24 cellular contexts compared by ENCODE assay signal in the genomic region with DNA sequence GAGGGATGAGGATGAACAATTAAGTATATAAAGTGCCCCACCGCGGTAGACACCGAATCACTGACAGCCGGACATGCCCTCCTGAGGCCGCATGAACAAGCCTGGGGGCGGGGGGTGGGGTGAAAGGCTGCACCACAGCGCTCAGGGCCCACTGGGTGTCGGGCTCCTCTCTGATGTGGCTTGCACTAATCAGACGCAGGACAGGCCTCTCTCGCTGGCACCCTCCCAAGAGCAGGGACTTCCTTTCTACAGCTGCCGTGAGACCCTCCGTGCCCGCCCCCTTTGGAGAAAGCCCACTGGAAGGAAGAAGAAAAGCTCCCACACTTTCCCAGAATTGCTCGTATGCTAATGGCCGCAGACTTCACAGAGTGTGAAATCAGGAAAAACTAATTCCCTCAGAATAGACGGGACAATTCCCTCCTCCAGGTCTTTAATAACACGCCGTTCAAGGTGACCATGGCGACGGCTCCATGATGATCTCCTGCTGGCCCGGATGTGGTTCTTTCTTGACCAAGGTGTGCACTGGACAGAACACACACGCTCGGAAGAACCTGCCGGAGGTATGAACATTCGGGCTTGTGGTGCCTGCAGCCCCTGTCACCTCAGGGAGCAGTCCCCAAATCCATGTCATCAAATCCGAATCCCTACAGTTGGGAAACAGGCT. TPM values are rescaled to one million over a fixed set of nuclear protein-coding genes. Genes with fewer than 3 reads are reported as not detected.
DNase-seq lines count a peak whose midpoint lies in the region; ATAC-seq and TF ChIP-seq lines count a peak whose summit lies in the region.
"Had no signal": no experiment of that assay in that cellular context is flagged by ENCODE, and none has a peak within 500 bp of the region (broad histone marks: within the 10 kb centered on the region; RNA-seq: fewer than 3 reads in every experiment).

No MANE protein-coding gene starts in this region.

- H2AFZ ChIP-seq in neuron (ENCODE audit: low read depth, low read length) = no peak overlapping the region
- H2AFZ ChIP-seq: parathyroid adenoma, PC-9 had no signal

- H3K4me1 ChIP-seq in neuron (ENCODE audit: insufficient read depth, low read length) = peaks cover 57% of the 10 kb centered on the region
- H3K4me1 ChIP-seq: parathyroid adenoma, sigmoid colon had no signal

- no peaks in the 10 kb centered on the region for H3K9me3 ChIP-seq in neuron (ENCODE audit: low read length)
- H3K9me3 ChIP-seq: esophagus squamous epithelium, gastroesophageal sphincter, HAP-1, sigmoid colon had no signal

- no peak overlapping the region for H3K27ac Mint-ChIP-seq in Calu3 (ENCODE audit: unreplicated experiment)
- H3K27ac Mint-ChIP-seq: activated naive CD8-positive, alpha-beta T cell treated with anti-CD3 and anti-CD28 coated beads, Interleukin-2, amount 10 ng/mL, durations not matched to agents 7 days and 5 days; activated T-helper 17 cell treated with anti-CD3 and anti-CD28 coated beads, Interleukin-2, amount 50 U/mL, for 72 hours had no signal

- H3K27me3 Mint-ChIP-seq in Calu3 (ENCODE audit: unreplicated experiment) = peaks cover 72% of the 10 kb centered on the region
- H3K27me3 Mint-ChIP-seq: activated naive CD8-positive, alpha-beta T cell treated with anti-CD3 and anti-CD28 coated beads, Interleukin-2, amount 10 ng/mL, durations not matched to agents 7 days and 5 days; activated T-helper 17 cell treated with anti-CD3 and anti-CD28 coated beads, Interleukin-2, amount 50 U/mL, for 72 hours; CD4-positive, CD25-positive, alpha-beta regulatory T cell had no signal

- peaks cover 3% of the 10 kb centered on the region for H3K36me3 ChIP-seq in neuron (ENCODE audit: insufficient read depth, low read length)
- H3K36me3 ChIP-seq: esophagus squamous epithelium, gastroesophageal sphincter, HAP-1, sigmoid colon, WERI-Rb-1 had no signal

- no TSS peak for BruUV-seq in Calu3 (replicated peaks; lab: Mats Ljungman, UMichigan)

- H3K4me3 Mint-ChIP-seq in Calu3 (ENCODE audit: low read depth, unreplicated experiment) = no peak overlapping the region
- H3K4me3 Mint-ChIP-seq: activated naive CD8-positive, alpha-beta T cell treated with anti-CD3 and anti-CD28 coated beads, Interleukin-2, amount 10 ng/mL, durations not matched to agents 7 days and 5 days; activated T-helper 17 cell treated with anti-CD3 and anti-CD28 coated beads, Interleukin-2, amount 50 U/mL, for 72 hours; CD4-positive, CD25-positive, alpha-beta regulatory T cell had no signal

- peak; percentile 42 for DNase-seq in ELF-1 (ENCODE audit: low read depth, low spot score)
- peak; percentile 79 for DNase-seq in SW480 (ENCODE audit: low spot score)
- peak; percentile 26 to 58 for DNase-seq in erythroblast (lab: John Stamatoyannopoulos, UW)
- no peak for DNase-seq in Calu3
- no peak for DNase-seq in NCI-H526 (lab: John Stamatoyannopoulos, UW)
- DNase-seq: activated CD4-positive, alpha-beta T cell treated with anti-CD3 and anti-CD28 coated beads, Interleukin-2, amount 50 U/mL, for 1 hour; activated naive CD8-positive, alpha-beta T cell treated with anti-CD3 and anti-CD28 coated beads, Interleukin-2, amount 10 ng/mL, durations not matched to agents 7 days and 5 days; CD4-positive, CD25-positive, alpha-beta regulatory T cell; effector memory CD4-positive, alpha-beta T cell; esophagus squamous epithelium; Karpas-422; mammary epithelial cell; NCI-H187; NCI-H2227 treated with DMSO at 0.1 percent for 48 hours; PC-9; SHP77 treated with DMSO at 0.1 percent for 48 hours; sigmoid colon; WERI-Rb-1 had no signal

- H3K36me3 Mint-ChIP-seq in Calu3 (ENCODE audit: insufficient read depth, unreplicated experiment) = no peaks in the 10 kb centered on the region
- H3K36me3 Mint-ChIP-seq: activated naive CD8-positive, alpha-beta T cell treated with anti-CD3 and anti-CD28 coated beads, Interleukin-2, amount 10 ng/mL, durations not matched to agents 7 days and 5 days; CD4-positive, CD25-positive, alpha-beta regulatory T cell had no signal

- CTCF ChIA-PET in Calu3 (lab: Charles Lee) = no interaction called here

- peak overlapping the region; percentile 85 for H3K4me3 ChIP-seq in neuron (ENCODE audit: low read length)
- H3K4me3 ChIP-seq: esophagus squamous epithelium, gastroesophageal sphincter, HAP-1, PC-9, sigmoid colon had no signal

- TF ChIP-seq POLR2A in erythroblast (IDR thresholded peaks at IDR 0.05; ENCODE audit: low read length) = no peak

- no peaks in the 10 kb centered on the region for H3K27me3 ChIP-seq in neuron (ENCODE audit: insufficient read depth, low read length)
- H3K27me3 ChIP-seq: gastroesophageal sphincter, sigmoid colon had no signal

- H3K4me1 Mint-ChIP-seq in Calu3 (ENCODE audit: low read depth, unreplicated experiment) = peaks cover 25% of the 10 kb centered on the region

- no peaks in the 10 kb centered on the region for H3K9me3 Mint-ChIP-seq in Calu3 (ENCODE audit: low read depth, unreplicated experiment)
- H3K9me3 Mint-ChIP-seq: activated naive CD8-positive, alpha-beta T cell treated with anti-CD3 and anti-CD28 coated beads, Interleukin-2, amount 10 ng/mL, durations not matched to agents 7 days and 5 days; activated T-helper 17 cell treated with anti-CD3 and anti-CD28 coated beads, Interleukin-2, amount 50 U/mL, for 72 hours; CD4-positive, CD25-positive, alpha-beta regulatory T cell had no signal

- no peak for ATAC-seq in GM18519 (IDR thresholded peaks at IDR 0.05; ENCODE audit: low FRiP score, unreplicated experiment)
- ATAC-seq: gastroesophageal sphincter had no signal

- no peak for TF ChIP-seq CTCF in Calu3 (IDR thresholded peaks at IDR 0.05; ENCODE audit: unreplicated experiment)

- intact Hi-C loops in Calu3 (cut with micrococcal nuclease; ENCODE audit: unreplicated experiment) = no loop called here

RNA-seq across cellular contexts. Expression of gene IQSEC1, which starts 32.0 kb away (rescaled TPM):
- 13.3 and 13.6 TPM in 2 replicates for total RNA-seq in Calu3 (2022)

Comparison
In these comparisons a context has a peak if more than half of its experiments do, and no peak if none do; other contexts are left out.
1. DNase-seq: peak in ELF-1 (single experiment), SW480 (single experiment) and erythroblast (2 of 2); none in Calu3 (single experiment) and NCI-H526 (0 of 2).